Comparison of ENCODE assay signal across 8 cellular contexts in the genomic region with DNA sequence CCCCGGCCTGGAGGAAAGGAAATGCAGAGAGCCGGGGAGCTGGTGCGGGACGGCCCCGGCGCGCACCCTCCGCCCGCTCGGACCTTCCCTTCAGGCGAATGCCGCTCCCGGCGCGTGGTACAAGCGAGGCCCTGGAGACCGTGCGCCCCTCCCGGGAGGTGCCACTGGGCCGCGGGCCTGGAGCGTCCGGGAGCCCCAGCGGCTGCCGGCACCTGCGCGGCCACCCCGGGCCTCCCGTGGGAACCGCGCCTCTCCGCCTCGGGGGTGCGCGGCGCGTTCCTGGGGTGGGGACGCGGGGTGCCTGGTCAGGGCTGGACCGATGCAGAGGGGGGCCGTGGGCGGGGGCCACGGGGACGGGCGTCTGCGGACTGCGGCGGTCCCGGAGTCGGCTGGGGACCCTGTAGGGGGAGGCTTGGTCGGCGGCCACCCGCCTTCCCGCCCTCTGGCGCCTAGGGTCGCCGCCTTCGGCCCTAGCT. TPM values are rescaled to one million over a fixed set of nuclear protein-coding genes. Genes with fewer than 3 reads are reported as not detected.
DNase-seq lines count a peak whose midpoint lies in the region; ATAC-seq and TF ChIP-seq lines count a peak whose summit lies in the region.

No MANE protein-coding gene starts in this region.

- H3K4me3 ChIP-seq in ACC112 (ENCODE audit: low read depth, low read length) (peak overlapping the region; percentile 77), HFF-Myc (replicated peaks; ENCODE audit: low read depth, low read length) (peak overlapping the region; percentile 20), dorsolateral prefrontal cortex (peak overlapping the region; percentile 39 to 73 (median 61)), mucosa of rectum (ENCODE audit: low read length in 2 of 2) (peak overlapping the region; percentile 56 to 59)

- no peak overlapping the region for H3K27ac ChIP-seq in ACC112 (ENCODE audit: low read depth, low read length)
- H3K27ac ChIP-seq in dorsolateral prefrontal cortex: peak overlapping the region in 51 of 59 donors; percentile 1 to 88 (median 60)
- peak overlapping the region in 1 of 2 donors; percentile 24 for H3K27ac ChIP-seq in mucosa of rectum (ENCODE audit: low read depth in 2 of 2, low read length in 2 of 2)

- TF ChIP-seq CTCF in HFF-Myc (IDR thresholded peaks at IDR 0.05; ENCODE audit: low read depth, low read length, missing control alignments): no peak
- TF ChIP-seq CTCF in dorsolateral prefrontal cortex (IDR thresholded peaks at IDR 0.05 in 54 of 56, conservative IDR thresholded peaks at IDR 0.05 in 2 of 56; ENCODE audit: low read depth in 1 of 56, partially characterized antibody in 56 of 56): no peak

- H3K9me3 ChIP-seq in mucosa of rectum (ENCODE audit: control insufficient read depth in 2 of 2, low read length in 2 of 2): no peaks in the 10 kb centered on the region

- intact Hi-C loops in dorsolateral prefrontal cortex (cut with DNase I): no loop called here

- no peaks in the 10 kb centered on the region for H3K79me2 ChIP-seq in ACC112 (ENCODE audit: control insufficient read depth, insufficient read depth, low read length, unreplicated experiment)

- H3K27me3 ChIP-seq in ACC112 (ENCODE audit: insufficient read depth, low read length) (peaks cover 33% of the 10 kb centered on the region), dorsolateral prefrontal cortex (peaks cover 0 to 48% (median 18%) of the 10 kb centered on the region in 45 donors), mucosa of rectum (ENCODE audit: control insufficient read depth in 2 of 2, insufficient read depth in 2 of 2, low read length in 2 of 2) (peaks cover 15 to 29% of the 10 kb centered on the region in 2 donors)

- H3K36me3 ChIP-seq in ACC112 (ENCODE audit: insufficient read depth, low read length) (no peaks in the 10 kb centered on the region), mucosa of rectum (ENCODE audit: control insufficient read depth in 2 of 2, insufficient read depth in 2 of 2, low read length in 2 of 2) (no peaks in the 10 kb centered on the region)

- ATAC-seq in GM18517 (IDR thresholded peaks at IDR 0.05; ENCODE audit: unreplicated experiment) (no peak), GM21825 (IDR thresholded peaks at IDR 0.05; ENCODE audit: unreplicated experiment) (no peak)

- peak overlapping the region; percentile 15 to 45 for H3K9ac ChIP-seq in mucosa of rectum (ENCODE audit: low read depth in 1 of 2, low read length in 2 of 2)

- H3K4me1 ChIP-seq in ACC112 (ENCODE audit: control insufficient read depth, insufficient read depth, low read length, unreplicated experiment): peaks cover 31% of the 10 kb centered on the region
- peaks cover 29 to 34% of the 10 kb centered on the region in 2 donors for H3K4me1 ChIP-seq in mucosa of rectum (ENCODE audit: control insufficient read depth in 2 of 2, insufficient read depth in 2 of 2, low read length in 2 of 2)

- no peak for DNase-seq in HFF-Myc (ENCODE audit: extremely low read depth, low read depth)
- DNase-seq in dorsolateral prefrontal cortex: peak in 1 of 10 donors; percentile 41
- no peak for DNase-seq in stimulated activated CD4-positive, alpha-beta T cell treated with anti-CD3 and anti-CD28 coated beads, Interleukin-15, amount 100 ng/mL, for 24 hours
- DNase-seq in HK-2 (ENCODE audit: unreplicated experiment): no peak

- H2AFZ ChIP-seq in ACC112 (ENCODE audit: low read length, unreplicated experiment): peak overlapping the region; percentile 48

RNA-seq across cellular contexts. Expression of a gene that starts 0.5 kb away (rescaled TPM):
- total RNA-seq in dorsolateral prefrontal cortex: 10 to 100 TPM in 118 of 120 experiments, 1 to 10 TPM in 2; 4.4 to 80.4 (median 28.9) TPM

Comparison
In these comparisons a context has a peak if more than half of its experiments do, and no peak if none do; other contexts are left out.
1. H3K4me3 ChIP-seq: peak in every context shown above with its lines; median percentile 77 in ACC112; 61 in dorsolateral prefrontal cortex; 58 in mucosa of rectum; 20 in HFF-Myc.